ENCODE assay signal across 8 cellular contexts in genomic region chr3:49723631-49724551, GRCh38. TPM values are rescaled to one million over a fixed set of nuclear protein-coding genes. Genes with fewer than 3 reads are reported as not detected.
DNase-seq lines count a peak whose midpoint lies in the region; ATAC-seq, FAIRE-seq and TF ChIP-seq lines count a peak whose summit lies in the region.

Gene GMPPB, minus strand, starts transcription at chr3:49723951. Its CDS starts 225 bp downstream, at chr3:49723726.

- H3K79me2 ChIP-seq in DND-41 (ENCODE audit: insufficient read depth, low read length) (peaks cover 32% of the 10 kb centered on the region), Karpas-422 (ENCODE audit: low read length) (peaks cover 12% of the 10 kb centered on the region)

- no peaks in the 10 kb centered on the region for H3K9me2 ChIP-seq in Karpas-422 (replicated peaks; ENCODE audit: insufficient read depth, low read length)

- peaks cover 52% of the 10 kb centered on the region for H3K4me1 ChIP-seq in DND-41 (ENCODE audit: insufficient read depth, low read length)
- H3K4me1 ChIP-seq in Karpas-422 (ENCODE audit: low read length), result peaks cover 31% of the 10 kb centered on the region
- peaks cover 3 to 23% of the 10 kb centered on the region in 2 donors for H3K4me1 ChIP-seq in muscle layer of duodenum (ENCODE audit: control insufficient read depth in 1 of 2, insufficient read depth in 2 of 2, low read length in 2 of 2)

- H3K4me3 ChIP-seq in DND-41 (ENCODE audit: low read depth in 1 of 2, low read length in 2 of 2) (peak within 1 kb of the TSS; percentile 91 to 94), Karpas-422 (ENCODE audit: low read length) (peak within 1 kb of the TSS; percentile 92), muscle layer of duodenum (ENCODE audit: low read depth in 1 of 2, low read length in 2 of 2) (peak within 1 kb of the TSS; percentile 91 to 98)

- no peak for TF ChIP-seq CTCF in DND-41 (IDR thresholded peaks at IDR 0.05; ENCODE audit: borderline replicate concordance, extremely low read depth, low read length, poor library complexity, severe bottlenecking)

- H3K4me2 ChIP-seq in DND-41 (ENCODE audit: insufficient read depth, low read length) (peak within 1 kb of the TSS; percentile 98), Karpas-422 (ENCODE audit: low read depth, low read length, poor library complexity, severe bottlenecking) (peak within 1 kb of the TSS; percentile 97)

- H3K36me3 ChIP-seq in DND-41 (ENCODE audit: insufficient read depth, low read length), result peaks cover 54% of the 10 kb centered on the region
- peaks cover 17% of the 10 kb centered on the region; the same call in 1 of the 2 replicates for H3K36me3 ChIP-seq in Karpas-422 (ENCODE audit: insufficient read depth, low read length)
- H3K36me3 ChIP-seq in muscle layer of duodenum (ENCODE audit: control insufficient read depth in 1 of 2, insufficient read depth in 2 of 2, low read length in 2 of 2), result peaks cover 29 to 42% of the 10 kb centered on the region in 2 donors

- H3K9ac ChIP-seq in DND-41 (ENCODE audit: low read depth, low read length) (peak within 1 kb of the TSS; percentile 96), Karpas-422 (ENCODE audit: low read length) (peak within 1 kb of the TSS; percentile 96)

- no peak for FAIRE-seq in RCC 7860 (lab: Jason Lieb, UNC)

- no peaks in the 10 kb centered on the region for H3K27me3 ChIP-seq in DND-41 (ENCODE audit: insufficient read depth, low read length, poor library complexity)
- no peaks in the 10 kb centered on the region for H3K27me3 ChIP-seq in Karpas-422 (ENCODE audit: low read length)
- no peaks in the 10 kb centered on the region for H3K27me3 ChIP-seq in muscle layer of duodenum (ENCODE audit: low read depth, low read length)

- peaks cover 33% of the 10 kb centered on the region for H4K20me1 ChIP-seq in DND-41 (ENCODE audit: insufficient read depth, low read length)
- peaks cover 5% of the 10 kb centered on the region; the same call in 1 of the 2 replicates for H4K20me1 ChIP-seq in Karpas-422 (ENCODE audit: insufficient read depth, low read depth, low read length)

- H3K27ac ChIP-seq in DND-41 (ENCODE audit: low read length) (peak within 1 kb of the TSS; percentile 88), Karpas-422 (ENCODE audit: low read length) (peak within 1 kb of the TSS; percentile 81), muscle layer of duodenum (ENCODE audit: low read length) (peak within 1 kb of the TSS; percentile 93)

- peak; percentile 93 for DNase-seq in DND-41
- peak; percentile 99 for DNase-seq in Karpas-422
- peak; percentile 90 for DNase-seq in RCC 7860 (ENCODE audit: low spot score)
- peak; percentile 92 to 96 for DNase-seq in activated T-cell treated with anti-CD3 and anti-CD28 coated beads, Interleukin-2, amount 50 U/mL, for 48 hours
- peak; percentile 84 for DNase-seq in stimulated activated CD8-positive, alpha-beta memory T cell treated with anti-CD3 and anti-CD28 coated beads, Interleukin-7, amount 100 ng/mL, for 24 hours (ENCODE audit: low read depth)

- H3K9me3 ChIP-seq in DND-41 (ENCODE audit: insufficient read depth, low read length, severe bottlenecking), result no peaks in the 10 kb centered on the region
- H3K9me3 ChIP-seq in Karpas-422 (ENCODE audit: low read length), result no peaks in the 10 kb centered on the region
- H3K9me3 ChIP-seq in muscle layer of duodenum (ENCODE audit: control insufficient read depth in 1 of 2, low read length in 2 of 2), result no peaks in the 10 kb centered on the region

- ATAC-seq in DND-41 (ENCODE audit: insufficient read depth, low read depth), result peak; percentile 83
- ATAC-seq in GM21825 (IDR thresholded peaks at IDR 0.05; ENCODE audit: unreplicated experiment), result peak; percentile 70
- ATAC-seq in esophagus mucosa, result peak; percentile 88

- H2AFZ ChIP-seq in DND-41 (ENCODE audit: low read depth, low read length) (peak within 1 kb of the TSS; percentile 82), Karpas-422 (ENCODE audit: low read length) (peak within 1 kb of the TSS; percentile 78)

RNA-seq across cellular contexts. Expression of gene GMPPB, which starts in this region (rescaled TPM):
- total RNA-seq in Karpas-422 (2014; rRNA removed; shearing (Covaris generic); ENCODE audit: low replicate concordance), result 10.1 and 13.6 TPM in 2 replicates
- total RNA-seq in esophagus mucosa, result 22.5 TPM

Comparison
In these comparisons a context has a peak if more than half of its experiments do, and no peak if none do; other contexts are left out.
1. Peak in every context shown above with its lines: DNase-seq, ATAC-seq, H3K4me3 ChIP-seq and H3K27ac ChIP-seq.